9 cellular contexts compared by ENCODE assay signal in the genomic region with DNA sequence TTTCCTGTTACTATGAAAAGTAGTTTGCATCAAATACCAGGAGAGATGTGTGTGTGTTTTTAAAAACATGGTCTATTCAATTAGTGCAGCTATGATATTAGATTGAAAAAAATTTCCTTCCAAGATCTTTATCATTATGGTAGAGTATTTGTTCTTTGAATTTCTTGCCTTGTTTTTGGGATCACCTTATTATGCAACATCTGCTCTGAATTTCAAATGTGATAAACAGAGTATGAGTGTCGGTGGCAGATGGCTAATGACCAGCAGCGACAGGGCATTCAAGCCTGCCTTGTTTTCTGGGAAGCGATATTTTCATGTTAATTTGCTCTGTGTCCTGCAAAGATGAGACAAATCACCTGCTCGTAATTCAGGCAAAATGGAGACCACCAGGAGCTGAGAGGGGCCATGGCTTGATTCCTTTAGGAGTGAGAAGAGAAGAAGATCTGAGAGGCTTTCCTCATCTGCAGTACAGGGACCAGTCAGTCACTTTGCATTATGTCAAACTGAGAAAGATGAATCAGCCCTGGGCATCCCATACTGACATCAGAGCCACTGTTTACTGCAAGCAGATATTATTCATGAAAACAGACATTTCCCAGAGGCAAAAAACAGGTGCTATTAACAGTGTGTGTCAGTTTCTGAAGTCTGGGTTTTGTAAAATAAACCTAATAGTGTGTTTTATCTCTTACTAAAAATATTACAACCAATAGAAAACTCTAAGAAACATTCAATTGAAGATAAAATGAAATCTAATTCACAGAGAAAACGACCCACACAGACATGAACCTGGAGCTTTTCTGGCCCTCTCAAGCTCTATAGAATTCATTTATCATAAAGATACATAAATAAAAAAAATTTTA.
DNase-seq lines count a peak whose midpoint lies in the region; ATAC-seq, FAIRE-seq and TF ChIP-seq lines count a peak whose summit lies in the region.
"Had no signal": no experiment of that assay in that cellular context is flagged by ENCODE, and none has a peak within 500 bp of the region (broad histone marks: within the 10 kb centered on the region; RNA-seq: fewer than 3 reads in every experiment).

No MANE protein-coding gene starts in this region.

- CTCF ChIA-PET in CD8-positive, alpha-beta T cell (lab: Charles Lee) = no interaction called here

- H3K4me1 ChIP-seq in CD8-positive, alpha-beta T cell (ENCODE audit: insufficient read depth, low read length) = no peaks in the 10 kb centered on the region

- H3K9me3 ChIP-seq in CD8-positive, alpha-beta T cell (ENCODE audit: low read length) = no peaks in the 10 kb centered on the region

- no peak overlapping the region for H3K27ac Mint-ChIP-seq in CD8-positive, alpha-beta T cell

- TF ChIP-seq CTCF in CD8-positive, alpha-beta T cell (IDR thresholded peaks at IDR 0.05) = no peak

- FAIRE-seq in GM12891 (lab: Jason Lieb, UNC) = peak; percentile 55

- TF ChIP-seq POLR2A in GM12891 (IDR thresholded peaks at IDR 0.05; ENCODE audit: low read depth, low read length) = no peak

- DNase-seq in GM12891 (ENCODE audit: insufficient read length, low spot score) (no peak), medulla oblongata (ENCODE audit: extremely low spot score) (peak; percentile 35), OCI-M2 (lab: John Stamatoyannopoulos, UW; ENCODE audit: unreplicated experiment) (no peak), Right ventricle myocardium inferior (ENCODE audit: missing footprints) (no peak)
- no peak for DNase-seq in activated T-cell treated with anti-CD3 and anti-CD28 coated beads, Interleukin-2, amount 50 U/mL, for 4 hours
- DNase-seq in CD8-positive, alpha-beta T cell = no peak

- H3K36me3 Mint-ChIP-seq in activated T-cell treated with anti-CD3 and anti-CD28 coated beads, Interleukin-2, amount 50 U/mL, for 4 hours (ENCODE audit: insufficient read depth) = peaks cover 61% of the 10 kb centered on the region
- H3K36me3 Mint-ChIP-seq in CD8-positive, alpha-beta T cell = peaks cover 37% of the 10 kb centered on the region

- peaks cover 3% of the 10 kb centered on the region for H3K36me3 ChIP-seq in CD8-positive, alpha-beta T cell (ENCODE audit: insufficient read depth, low read length)

- intact Hi-C loops in Right ventricle myocardium inferior (cut with DNase I) = loop anchor here (5.0 kb wide), 1 partner anchor 64 kb away; no protein-coding TSS in a partner anchor
- intact Hi-C loops in CD8-positive, alpha-beta T cell (cut with DNase I, micrococcal nuclease) = loop anchor here in 1 of 2 experiments (5.0 kb wide), 2 partner anchors 36 to 64 kb away; no protein-coding TSS in a partner anchor

- no peaks in the 10 kb centered on the region for H3K27me3 ChIP-seq in CD8-positive, alpha-beta T cell (ENCODE audit: insufficient read depth, low read length)

- peaks cover 57% of the 10 kb centered on the region for H3K4me1 Mint-ChIP-seq in activated T-cell treated with anti-CD3 and anti-CD28 coated beads, Interleukin-2, amount 50 U/mL, for 4 hours (ENCODE audit: low read depth)
- H3K4me1 Mint-ChIP-seq in CD8-positive, alpha-beta T cell (ENCODE audit: low read depth) = peaks cover 19% of the 10 kb centered on the region

- no peaks in the 10 kb centered on the region for H3K9me3 Mint-ChIP-seq in activated T-cell treated with anti-CD3 and anti-CD28 coated beads, Interleukin-2, amount 50 U/mL, for 4 hours
- no peaks in the 10 kb centered on the region for H3K9me3 Mint-ChIP-seq in CD8-positive, alpha-beta T cell
- H3K9me3 Mint-ChIP-seq: IgD-negative memory B cell had no signal

- peak overlapping the region; percentile 54 for H3K4me3 Mint-ChIP-seq in activated T-cell treated with anti-CD3 and anti-CD28 coated beads, Interleukin-2, amount 50 U/mL, for 4 hours
- H3K4me3 Mint-ChIP-seq in CD8-positive, alpha-beta T cell = no peak overlapping the region

- H3K27me3 Mint-ChIP-seq in activated T-cell treated with anti-CD3 and anti-CD28 coated beads, Interleukin-2, amount 50 U/mL, for 4 hours (ENCODE audit: low read depth) = no peaks in the 10 kb centered on the region
- H3K27me3 Mint-ChIP-seq in CD8-positive, alpha-beta T cell (ENCODE audit: low read depth) = no peaks in the 10 kb centered on the region
- H3K27me3 Mint-ChIP-seq: IgD-negative memory B cell had no signal

- POLR2A ChIA-PET in CD8-positive, alpha-beta T cell (lab: Charles Lee) = no interaction called here

- no peak overlapping the region for H3K27ac ChIP-seq in CD8-positive, alpha-beta T cell (ENCODE audit: low read depth, low read length)

- ATAC-seq in GM21390 (IDR thresholded peaks at IDR 0.05; ENCODE audit: unreplicated experiment) (peak; percentile 89), HG03565 (IDR thresholded peaks at IDR 0.05; ENCODE audit: unreplicated experiment) (peak; percentile 86), Right ventricle myocardium inferior (no peak)
- ATAC-seq in activated T-cell treated with anti-CD3 and anti-CD28 coated beads, Interleukin-2, amount 50 U/mL, for 4 hours = peak; percentile 94 to 95
- no peak for ATAC-seq in CD8-positive, alpha-beta T cell

- no peak overlapping the region for H3K4me3 ChIP-seq in CD8-positive, alpha-beta T cell (ENCODE audit: low read depth, low read length)

TF ChIP-seq in GM12891, 5 proteins besides CTCF, POLR2A, EP300 and RAD21:
- no peak for TF ChIP-seq PAX5 (IDR thresholded peaks at IDR 0.05; ENCODE audit: insufficient read depth, low read length, severe bottlenecking)
- peak; percentile 66 for TF ChIP-seq POU2F2 (IDR thresholded peaks at IDR 0.05; ENCODE audit: low read depth, low read length)

Comparison
In these comparisons a context has a peak if more than half of its experiments do, and no peak if none do; other contexts are left out.
1. ATAC-seq: peak in GM21390 (single experiment), HG03565 (single experiment) and activated T-cell treated with anti-CD3 and anti-CD28 coated beads, Interleukin-2, amount 50 U/mL, for 4 hours (2 of 2); none in Right ventricle myocardium inferior (single experiment) and CD8-positive, alpha-beta T cell (single experiment).